ENCODE assay signal across 22 cellular contexts in the genomic region with DNA sequence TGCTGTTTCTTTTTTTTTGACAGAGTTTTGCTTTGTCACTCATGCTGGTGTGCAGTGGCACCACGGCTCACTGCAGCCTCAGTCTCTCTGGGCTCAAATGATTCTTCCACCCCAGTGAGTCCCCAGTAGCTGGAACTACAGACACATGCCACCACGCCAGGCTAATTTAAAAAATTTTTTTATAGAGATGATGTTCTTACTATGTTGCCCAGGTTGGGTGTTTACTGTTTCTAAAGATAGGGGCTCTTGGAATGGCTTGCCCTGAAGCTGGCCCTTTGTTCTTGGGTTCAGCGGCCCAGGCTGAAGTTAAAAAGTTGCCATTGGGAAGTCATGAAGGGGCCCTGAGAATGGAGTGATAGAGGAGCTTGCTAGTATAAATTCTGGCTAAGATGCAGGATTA.
"Had no signal": no experiment of that assay in that cellular context is flagged by ENCODE, and none has a peak within 500 bp of the region (broad histone marks: within the 10 kb centered on the region; RNA-seq: fewer than 3 reads in every experiment).

No MANE protein-coding gene starts in this region.

- H3K9ac ChIP-seq: KMS-11, SK-N-SH had no signal

- H3K4me3 ChIP-seq: K562 had no signal

- H3K27me3 Mint-ChIP-seq: IgD-negative memory B cell had no signal

- H3K9me3 ChIP-seq: SK-N-SH had no signal

- H3K27ac Mint-ChIP-seq: IgD-negative memory B cell had no signal

- H3K27ac ChIP-seq: HL-60, KMS-11 had no signal

- H3K4me3 Mint-ChIP-seq: IgD-negative memory B cell had no signal

- DNase-seq: Kasumi-1, MM.1S, NCI-H1092 treated with DMSO at 0.1 percent for 48 hours, NCI-H1436, NCI-H187, NCI-H2029, NCI-H2081 treated with DMSO at 0.1 percent for 48 hours, NCI-H2171, NCI-H226, NCI-H446, NCI-H510A, NCI-H524 treated with DMSO at 0.1 percent for 48 hours, NCI-H69, NCI-H774, Right ventricle myocardium superior, RPMI8226, SIG-M5, SK-N-SH had no signal

- H3K9me3 Mint-ChIP-seq: IgD-negative memory B cell had no signal

- ATAC-seq: K562 had no signal
